8 cellular contexts compared by ENCODE assay signal in the genomic region with DNA sequence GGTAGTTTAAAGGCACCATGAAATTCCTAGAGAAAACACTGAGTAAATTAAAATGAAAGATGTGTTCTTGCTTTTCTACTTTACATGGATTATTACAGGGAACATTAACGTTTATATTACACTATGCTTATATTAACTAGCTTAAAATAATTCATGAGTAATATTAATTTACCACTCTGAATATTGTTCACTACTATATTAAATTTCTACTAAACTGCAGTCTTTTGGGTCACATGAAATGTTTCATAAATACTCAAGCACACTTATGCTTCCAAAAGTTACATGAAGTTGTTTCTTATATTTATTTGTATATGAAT. TPM values are rescaled to one million over a fixed set of nuclear protein-coding genes. Genes with fewer than 3 reads are reported as not detected.
DNase-seq lines count a peak whose midpoint lies in the region; ATAC-seq, FAIRE-seq and TF ChIP-seq lines count a peak whose summit lies in the region.

No MANE protein-coding gene starts in this region.

- H4K20me1 ChIP-seq in DND-41 (ENCODE audit: insufficient read depth, low read length), result peaks cover 12% of the 10 kb centered on the region
- no peaks in the 10 kb centered on the region for H4K20me1 ChIP-seq in endothelial cell of umbilical vein (replicated peaks; ENCODE audit: control insufficient read depth, extremely low read depth, insufficient read depth, low read length)

- ATAC-seq in DND-41 (ENCODE audit: insufficient read depth, low read depth) (no peak), psoas muscle (no peak), left colon (no peak), HG02571 (IDR thresholded peaks at IDR 0.05; ENCODE audit: unreplicated experiment) (no peak)

- H3K9ac ChIP-seq in DND-41 (ENCODE audit: low read depth, low read length), result peak overlapping the region; percentile 54
- peak overlapping the region; percentile 57 for H3K9ac ChIP-seq in endothelial cell of umbilical vein (replicated peaks; ENCODE audit: extremely low read depth, insufficient read depth, low read length)

- intact Hi-C loops in endothelial cell of umbilical vein (cut with micrococcal nuclease) (loop anchor here (5.0 to 10.0 kb wide), 3 partner anchors 324 to 724 kb away; no protein-coding TSS in a partner anchor), psoas muscle (cut with DNase I) (no loop called here), left colon (cut with DNase I, micrococcal nuclease) (no loop called here)

- H3K4me3 ChIP-seq in DND-41 (ENCODE audit: low read depth in 1 of 2, low read length in 2 of 2) (peak overlapping the region in 1 of 2 experiments; percentile 53; a peak in 3 of 4 replicates), endothelial cell of umbilical vein (replicated peaks in 1 of 3; ENCODE audit: insufficient read depth in 1 of 3, low read depth in 1 of 3, low read length in 3 of 3) (no peak overlapping the region), psoas muscle (peak overlapping the region; percentile 54)

- peak overlapping the region; percentile 81 for H3K27ac ChIP-seq in DND-41 (ENCODE audit: low read length)
- peak overlapping the region; percentile 84 for H3K27ac ChIP-seq in RWPE1
- H3K27ac ChIP-seq in endothelial cell of umbilical vein (ENCODE audit: insufficient read depth, low read depth, low read length), result peak overlapping the region; percentile 84
- H3K27ac ChIP-seq in psoas muscle, result peak overlapping the region; percentile 99

- DNase-seq in DND-41, result no peak
- no peak for DNase-seq in RWPE1 (ENCODE audit: low spot score)
- DNase-seq in endothelial cell of umbilical vein (ENCODE audit: low read depth, low spot score), result no peak
- no peak for DNase-seq in psoas muscle
- no peak for DNase-seq in left colon
- DNase-seq in NCI-H146 treated with DMSO at 0.1 percent for 48 hours (lab: John Stamatoyannopoulos, UW; ENCODE audit: unreplicated experiment), result no peak
- DNase-seq in H54 (ENCODE audit: insufficient read length, low spot score), result no peak

- H3K4me2 ChIP-seq in DND-41 (ENCODE audit: insufficient read depth, low read length) (peak overlapping the region; percentile 66), endothelial cell of umbilical vein (ENCODE audit: insufficient read depth, low read length) (peak overlapping the region; percentile 63)

- no peaks in the 10 kb centered on the region; the same call in 1 of the 2 replicates for H3K36me3 ChIP-seq in DND-41 (ENCODE audit: insufficient read depth, low read length)
- no peaks in the 10 kb centered on the region for H3K36me3 ChIP-seq in endothelial cell of umbilical vein (ENCODE audit: control insufficient read depth in 2 of 2, extremely low read depth in 1 of 2, insufficient read depth in 2 of 2, low read length in 2 of 2)
- no peaks in the 10 kb centered on the region for H3K36me3 ChIP-seq in psoas muscle (ENCODE audit: insufficient read depth in 1 of 2, low read depth in 1 of 2)

- TF ChIP-seq POLR2A in endothelial cell of umbilical vein (IDR thresholded peaks at IDR 0.05; ENCODE audit: low read depth, low read length) (no peak), H54 (IDR thresholded peaks at IDR 0.05; ENCODE audit: low read depth, low read length) (no peak)

- H3K9me1 ChIP-seq in endothelial cell of umbilical vein (replicated peaks; ENCODE audit: control insufficient read depth, extremely low read depth, insufficient read depth, low read length), result no peaks in the 10 kb centered on the region

- dilution Hi-C loops in endothelial cell of umbilical vein (cut with MboI; ENCODE audit: extremely low pct_ligation_motif_present, low sequenced_read_pairs), result no loop called here

- H2AFZ ChIP-seq in DND-41 (ENCODE audit: low read depth, low read length) (peak overlapping the region; percentile 61), endothelial cell of umbilical vein (ENCODE audit: low read depth, low read length) (no peak overlapping the region)

- 5 to 20% (median 6%) methylated on average over 1 of the region's 1 CpG for WGBS in psoas muscle, 3 donors

- no peak for TF ChIP-seq CTCF in DND-41 (IDR thresholded peaks at IDR 0.05; ENCODE audit: borderline replicate concordance, extremely low read depth, low read length, poor library complexity, severe bottlenecking)
- TF ChIP-seq CTCF in RWPE1 (conservative IDR thresholded peaks at IDR 0.05; ENCODE audit: low read depth), result no peak
- TF ChIP-seq CTCF in endothelial cell of umbilical vein (IDR thresholded peaks at IDR 0.05; ENCODE audit: extremely low read depth in 1 of 2, insufficient read depth in 1 of 2, low read depth in 1 of 2, low read length in 2 of 2), result no peak
- no peak for TF ChIP-seq CTCF in psoas muscle (IDR thresholded peaks at IDR 0.05)

- CTCF ChIA-PET in RWPE1 (lab: Yijun Ruan, JAX) (no interaction called here), endothelial cell of umbilical vein (lab: Charles Lee) (interaction anchor here (1.3 kb wide), 1 partner anchor 247 kb away, joined by 7 read pairs; no protein-coding TSS in a partner anchor)

- BruUV-seq in endothelial cell of umbilical vein (replicated peaks; lab: Mats Ljungman, UMichigan), result no TSS peak

- H3K9me3 ChIP-seq in DND-41 (ENCODE audit: insufficient read depth, low read length, severe bottlenecking), result no peaks in the 10 kb centered on the region
- H3K9me3 ChIP-seq in endothelial cell of umbilical vein (replicated peaks; ENCODE audit: control insufficient read depth, insufficient read depth, low read length), result no peaks in the 10 kb centered on the region
- no peaks in the 10 kb centered on the region for H3K9me3 ChIP-seq in psoas muscle

- H3K79me2 ChIP-seq in DND-41 (ENCODE audit: insufficient read depth, low read length) (peaks cover 60% of the 10 kb centered on the region), endothelial cell of umbilical vein (ENCODE audit: control insufficient read depth, insufficient read depth, low read length) (peaks cover 13% of the 10 kb centered on the region)

- FAIRE-seq in endothelial cell of umbilical vein (lab: Jason Lieb, UNC) (no peak), H54 (lab: Jason Lieb, UNC) (no peak)

- H3K4me1 ChIP-seq in DND-41 (ENCODE audit: insufficient read depth, low read length), result peaks cover 62% of the 10 kb centered on the region
- H3K4me1 ChIP-seq in endothelial cell of umbilical vein (ENCODE audit: control insufficient read depth, extremely low read depth, insufficient read depth, low read length), result peaks cover 24% of the 10 kb centered on the region
- H3K4me1 ChIP-seq in psoas muscle, result peaks cover 38% of the 10 kb centered on the region

- H3K27me3 ChIP-seq in DND-41 (ENCODE audit: insufficient read depth, low read length, poor library complexity) (no peaks in the 10 kb centered on the region), endothelial cell of umbilical vein (ENCODE audit: control insufficient read depth in 2 of 2, insufficient read depth in 2 of 2, low read length in 2 of 2) (no peaks in the 10 kb centered on the region), psoas muscle (ENCODE audit: insufficient read depth in 3 of 3, low read length in 2 of 3) (no peaks in the 10 kb centered on the region)

- POLR2A ChIA-PET in RWPE1 (lab: Yijun Ruan, JAX; ENCODE audit: low non-redundant PET), result no interaction called here
- POLR2A ChIA-PET in endothelial cell of umbilical vein (lab: Charles Lee), result no interaction called here

TF ChIP-seq in endothelial cell of umbilical vein, 7 proteins besides CTCF, POLR2A, EP300 and RAD21:
- TF ChIP-seq JUN (IDR thresholded peaks at IDR 0.05; ENCODE audit: borderline replicate concordance, insufficient read depth, insufficient read length, low read depth) (no peak), FOS (IDR thresholded peaks at IDR 0.05; ENCODE audit: borderline replicate concordance, insufficient read depth, low read length) (no peak), MYC (IDR thresholded peaks at IDR 0.05; ENCODE audit: low read depth, low read length) (no peak), EZH2 (IDR thresholded peaks at IDR 0.05; ENCODE audit: borderline replicate concordance, low read depth, low read length, severe bottlenecking) (no peak), GATA2 (IDR thresholded peaks at IDR 0.05; ENCODE audit: insufficient read depth, insufficient read length, low read depth, low read length) (no peak), POLR2AphosphoS5 (IDR thresholded peaks at IDR 0.05; ENCODE audit: insufficient read depth, low read depth, low read length) (no peak)
- TF ChIP-seq, protein P1, sequence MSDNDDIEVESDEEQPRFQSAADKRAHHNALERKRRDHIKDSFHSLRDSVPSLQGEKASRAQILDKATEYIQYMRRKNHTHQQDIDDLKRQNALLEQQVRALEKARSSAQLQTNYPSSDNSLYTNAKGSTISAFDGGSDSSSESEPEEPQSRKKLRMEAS (IDR thresholded peaks at IDR 0.05; ENCODE audit: insufficient read depth, insufficient read length), result no peak

RNA-seq across cellular contexts. Expression of a gene that starts 3.4 kb away (rescaled TPM):
- total RNA-seq in endothelial cell of umbilical vein, result 94.5 and 99.9 TPM in 2 replicates
- polyA plus RNA-seq in endothelial cell of umbilical vein, result 33.7 and 40.7 TPM in 2 replicates
- polyA plus RNA-seq in endothelial cell of umbilical vein (2011; cell fraction: cytosol; rRNA removed), result 46.7 and 58.4 TPM in 2 replicates
- polyA plus RNA-seq in endothelial cell of umbilical vein (2011; cell fraction: nucleus; rRNA removed), result 32.9 and 37.4 TPM in 2 replicates
- 157 and 161 TPM in 2 replicates for polyA plus RNA-seq in endothelial cell of umbilical vein (2012)
- 27.2 and 32.8 TPM in 2 replicates for polyA minus RNA-seq in endothelial cell of umbilical vein
- 27.1 TPM for polyA minus RNA-seq in endothelial cell of umbilical vein (2011; cell fraction: cytosol; rRNA and poly(A)+ RNA removed)
- 27.2 and 31.7 TPM in 2 replicates for polyA minus RNA-seq in endothelial cell of umbilical vein (2011; cell fraction: nucleus; rRNA and poly(A)+ RNA removed)
- 100 to 1,000 TPM; 117 to 189 (median 142) TPM for total RNA-seq in psoas muscle
- 100 to 1,000 TPM; 114 to 189 (median 158) TPM for polyA plus RNA-seq in psoas muscle
- 10 to 100 TPM; 64.5 to 88.0 TPM for total RNA-seq in left colon

RNA-seq across cellular contexts. Expression of a gene that starts 5.2 kb away (rescaled TPM):
- 28.7 and 31.8 TPM in 2 replicates for total RNA-seq in endothelial cell of umbilical vein
- 17.1 and 19.1 TPM in 2 replicates for polyA plus RNA-seq in endothelial cell of umbilical vein
- 7.9 and 9.7 TPM in 2 replicates for polyA plus RNA-seq in endothelial cell of umbilical vein (2011; cell fraction: cytosol; rRNA removed)
- polyA plus RNA-seq in endothelial cell of umbilical vein (2011; cell fraction: nucleus; rRNA removed), result 53.6 and 60.9 TPM in 2 replicates
- polyA plus RNA-seq in endothelial cell of umbilical vein (2012), result 13.5 and 18.7 TPM in 2 replicates
- polyA minus RNA-seq in endothelial cell of umbilical vein, result 21.7 and 24.5 TPM in 2 replicates
- 15.0 TPM for polyA minus RNA-seq in endothelial cell of umbilical vein (2011; cell fraction: cytosol; rRNA and poly(A)+ RNA removed)
- 19.8 and 25.0 TPM in 2 replicates for polyA minus RNA-seq in endothelial cell of umbilical vein (2011; cell fraction: nucleus; rRNA and poly(A)+ RNA removed)
- 100 to 1,000 TPM in 1 of 4 donors, 10 to 100 TPM in 3; 88.1 to 103 (median 98.5) TPM for total RNA-seq in psoas muscle
- polyA plus RNA-seq in psoas muscle, result 10 to 100 TPM; 26.3 to 95.3 (median 48.0) TPM
- 10 to 100 TPM; 57.5 to 79.8 TPM for total RNA-seq in left colon
